In the genomic region with DNA sequence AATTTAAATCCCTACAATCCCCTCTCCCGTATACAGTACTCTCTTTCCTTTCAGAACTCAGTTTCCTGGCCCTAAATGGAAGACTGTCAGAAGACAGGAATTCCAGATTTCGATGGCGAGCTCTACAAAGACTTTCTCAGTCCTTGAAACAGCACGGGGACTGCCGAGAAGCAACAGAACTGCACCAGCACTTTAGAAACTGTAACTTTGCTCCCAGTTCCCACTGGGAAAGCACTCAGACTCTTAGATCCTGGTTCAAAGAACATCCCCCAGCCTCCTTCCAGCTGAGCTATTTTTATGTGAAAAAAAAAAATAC, we compare ENCODE assay signal across 8 cellular contexts. TPM values are rescaled to one million over a fixed set of nuclear protein-coding genes. Genes with fewer than 3 reads are reported as not detected.
DNase-seq lines count a peak whose midpoint lies in the region; ATAC-seq and TF ChIP-seq lines count a peak whose summit lies in the region.

No MANE protein-coding gene starts in this region.

- POLR2A ChIA-PET in SK-N-SH (lab: Yijun Ruan, JAX) = interaction anchor here (6.9 kb wide), 1 partner anchor 63 kb away, joined by 53 read pairs; the partner anchor contains the start of gene RPLP0

- ATAC-seq in SK-N-SH treated with all-trans-retinoic acid at 6 μM for 48 hours = no peak
- no peak for ATAC-seq in HG03108 (IDR thresholded peaks at IDR 0.05; ENCODE audit: unreplicated experiment)
- ATAC-seq in HG03460 (IDR thresholded peaks at IDR 0.05; ENCODE audit: unreplicated experiment) = no peak

- peaks cover 68% of the 10 kb centered on the region for H3K79me2 ChIP-seq in SK-N-SH (ENCODE audit: insufficient read depth)

- H4K20me1 ChIP-seq in SK-N-SH (ENCODE audit: insufficient read depth) = peaks cover 57% of the 10 kb centered on the region

- H3K4me3 ChIP-seq in SK-N-SH (ENCODE audit: low read depth in 2 of 2, low read length in 1 of 2) = peak overlapping the region; percentile 73 to 83; a peak in 3 of 4 replicates
- peak overlapping the region in 1 of 3 donors; percentile 73 for H3K4me3 ChIP-seq in liver (ENCODE audit: low read depth in 1 of 3, low read length in 3 of 3)

- H3K4me1 Mint-ChIP-seq in brain = peaks cover 56% of the 10 kb centered on the region

- TF ChIP-seq RAD21 in SK-N-SH (IDR thresholded peaks at IDR 0.05; ENCODE audit: low read length) = no peak
- no peak for TF ChIP-seq RAD21 in liver (IDR thresholded peaks at IDR 0.05)

- H3K27me3 Mint-ChIP-seq in brain = peaks cover 3% of the 10 kb centered on the region

- no peaks in the 10 kb centered on the region for H3K9me3 ChIP-seq in SK-N-SH
- H3K9me3 ChIP-seq in liver (ENCODE audit: control insufficient read depth in 4 of 4, low read length in 3 of 4) = no peaks in the 10 kb centered on the region

- DNase-seq in SK-N-SH = no peak
- peak; percentile 12 for DNase-seq in superior temporal gyrus (ENCODE audit: extremely low spot score)
- DNase-seq in nucleus accumbens (lab: John Stamatoyannopoulos, UW) = no peak

- no peaks in the 10 kb centered on the region for H3K36me3 Mint-ChIP-seq in brain

- CTCF ChIA-PET in SK-N-SH (lab: Yijun Ruan, JAX) = interaction anchor here (1.0 to 21.5 kb wide), 6 partner anchors 20 to 72 kb away, joined by 3 to 618 read pairs (median 24); partner anchors contain the start of genes RNU4-2 and RPLP0

- H3K27ac Mint-ChIP-seq in brain = peak overlapping the region; percentile 12 to 89 (median 82)

- H3K9ac ChIP-seq in SK-N-SH (peak overlapping the region; percentile 92), liver (ENCODE audit: low read depth in 1 of 2, low read length in 2 of 2) (peak overlapping the region; percentile 28 to 55)

- H3K9me2 ChIP-seq in SK-N-SH = no peaks in the 10 kb centered on the region

- peaks cover 0 to 6% (median 0%) of the 10 kb centered on the region in 5 experiments for H3K9me3 Mint-ChIP-seq in brain

- H3F3A ChIP-seq in SK-N-SH (replicated peaks; ENCODE audit: insufficient read depth) = peaks cover 20% of the 10 kb centered on the region

- H3K4me1 ChIP-seq in SK-N-SH (ENCODE audit: control insufficient read depth in 1 of 2, insufficient read depth in 2 of 2, low read depth in 1 of 2, low read length in 1 of 2) = peaks cover 22 to 33% of the 10 kb centered on the region in 2 experiments; a peak in 3 of 4 replicates
- H3K4me1 ChIP-seq in liver (ENCODE audit: control insufficient read depth in 4 of 4, insufficient read depth in 4 of 4, low read length in 3 of 4) = peaks cover 4 to 48% (median 29%) of the 10 kb centered on the region in 4 donors

- H2AFZ ChIP-seq in SK-N-SH (ENCODE audit: low read depth) = no peak overlapping the region

- H3K36me3 ChIP-seq in SK-N-SH (replicated peaks in 1 of 2; ENCODE audit: control insufficient read depth in 1 of 2, insufficient read depth in 2 of 2, low read length in 1 of 2) (peaks cover 2 to 7% of the 10 kb centered on the region in 2 experiments), liver (ENCODE audit: control insufficient read depth in 4 of 4, insufficient read depth in 3 of 4, low read depth in 1 of 4, low read length in 3 of 4) (no peaks in the 10 kb centered on the region)

- WGBS in SK-N-SH (ENCODE audit: low lambda C conversion rate) = 59% methylated on average over 5 of the region's 5 CpGs
- WGBS in liver = 79% methylated on average over 5 of the region's 5 CpGs

- H3K4me2 ChIP-seq in SK-N-SH = peak overlapping the region; percentile 96

- H3K27me3 ChIP-seq in SK-N-SH (ENCODE audit: insufficient read depth) (no peaks in the 10 kb centered on the region), liver (ENCODE audit: control insufficient read depth in 4 of 4, insufficient read depth in 4 of 4, low read length in 3 of 4) (no peaks in the 10 kb centered on the region)

- peak overlapping the region; percentile 86 to 92 (median 91) for H3K4me3 Mint-ChIP-seq in brain

- H3K27ac ChIP-seq in SK-N-SH (ENCODE audit: low read depth in 2 of 2, low read length in 1 of 2) = peak overlapping the region in 1 of 2 experiments; percentile 57; a peak in 2 of 4 replicates
- H3K27ac ChIP-seq in liver (ENCODE audit: low read depth in 1 of 2, low read length in 2 of 2) = peak overlapping the region; percentile 67 to 84

- TF ChIP-seq EP300 in SK-N-SH (IDR thresholded peaks at IDR 0.05; ENCODE audit: borderline replicate concordance in 1 of 2, low read depth in 1 of 2, low read length in 1 of 2) = no peak

- TF ChIP-seq CTCF in SK-N-SH (IDR thresholded peaks at IDR 0.05) = no peak
- TF ChIP-seq CTCF in brain (conservative IDR thresholded peaks at IDR 0.05) = no peak
- TF ChIP-seq CTCF in liver (IDR thresholded peaks at IDR 0.05; ENCODE audit: low read depth, low read length, missing input control) = no peak

TF ChIP-seq in SK-N-SH, 30 proteins besides CTCF, POLR2A, EP300 and RAD21 (continues in another document):
- TF ChIP-seq, protein P1, sequence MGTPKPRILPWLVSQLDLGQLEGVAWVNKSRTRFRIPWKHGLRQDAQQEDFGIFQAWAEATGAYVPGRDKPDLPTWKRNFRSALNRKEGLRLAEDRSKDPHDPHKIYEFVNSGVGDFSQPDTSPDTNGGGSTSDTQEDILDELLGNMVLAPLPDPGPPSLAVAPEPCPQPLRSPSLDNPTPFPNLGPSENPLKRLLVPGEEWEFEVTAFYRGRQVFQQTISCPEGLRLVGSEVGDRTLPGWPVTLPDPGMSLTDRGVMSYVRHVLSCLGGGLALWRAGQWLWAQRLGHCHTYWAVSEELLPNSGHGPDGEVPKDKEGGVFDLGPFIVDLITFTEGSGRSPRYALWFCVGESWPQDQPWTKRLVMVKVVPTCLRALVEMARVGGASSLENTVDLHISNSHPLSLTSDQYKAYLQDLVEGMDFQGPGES (IDR thresholded peaks at IDR 0.05; ENCODE audit: low read depth, low read length) = no peak
- TF ChIP-seq RFX5 (IDR thresholded peaks at IDR 0.05; ENCODE audit: low read length) = no peak

TF ChIP-seq in SK-N-SH treated with all-trans-retinoic acid at 6 μM for 48 hours, 23 proteins besides CTCF, POLR2A, EP300 and RAD21 (continues in another document):
- TF ChIP-seq BACH2 (CRISPR knock-in tag; IDR thresholded peaks at IDR 0.05; ENCODE audit: borderline replicate concordance) (no peak), ZFP3 (CRISPR knock-in tag; IDR thresholded peaks at IDR 0.05) (no peak)
- TF ChIP-seq, protein P2, sequence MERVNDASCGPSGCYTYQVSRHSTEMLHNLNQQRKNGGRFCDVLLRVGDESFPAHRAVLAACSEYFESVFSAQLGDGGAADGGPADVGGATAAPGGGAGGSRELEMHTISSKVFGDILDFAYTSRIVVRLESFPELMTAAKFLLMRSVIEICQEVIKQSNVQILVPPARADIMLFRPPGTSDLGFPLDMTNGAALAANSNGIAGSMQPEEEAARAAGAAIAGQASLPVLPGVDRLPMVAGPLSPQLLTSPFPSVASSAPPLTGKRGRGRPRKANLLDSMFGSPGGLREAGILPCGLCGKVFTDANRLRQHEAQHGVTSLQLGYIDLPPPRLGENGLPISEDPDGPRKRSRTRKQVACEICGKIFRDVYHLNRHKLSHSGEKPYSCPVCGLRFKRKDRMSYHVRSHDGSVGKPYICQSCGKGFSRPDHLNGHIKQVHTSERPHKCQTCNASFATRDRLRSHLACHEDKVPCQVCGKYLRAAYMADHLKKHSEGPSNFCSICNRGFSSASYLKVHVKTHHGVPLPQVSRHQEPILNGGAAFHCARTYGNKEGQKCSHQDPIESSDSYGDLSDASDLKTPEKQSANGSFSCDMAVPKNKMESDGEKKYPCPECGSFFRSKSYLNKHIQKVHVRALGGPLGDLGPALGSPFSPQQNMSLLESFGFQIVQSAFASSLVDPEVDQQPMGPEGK (CRISPR knock-in tag; IDR thresholded peaks at IDR 0.05; ENCODE audit: borderline replicate concordance) = no peak

RNA-seq across cellular contexts. Expression of gene PXN, which starts 1.8 kb away (rescaled TPM):
- polyA plus RNA-seq in SK-N-SH (2012; rRNA removed) (63.0 and 89.0 TPM in 2 replicates), brain (ENCODE audit: insufficient read depth, low read depth, low replicate concordance) (60.2 TPM), liver (10 to 100 TPM; 12.0 to 12.6 TPM)
- 56.9 and 70.1 TPM in 2 replicates for polyA plus RNA-seq in SK-N-SH (2012; cell fraction: cytosol; rRNA removed)
- 269 and 301 TPM in 2 replicates for polyA plus RNA-seq in SK-N-SH (2012; cell fraction: nucleus; rRNA removed)
- 10 to 100 TPM in 1 of 2 donors, 1 to 10 TPM in 1; 6.0 to 13.1 TPM for total RNA-seq in liver

RNA-seq across cellular contexts. Expression of gene RNU4-2, which starts 28.0 kb away (rescaled TPM):
- polyA plus RNA-seq in SK-N-SH (2012; rRNA removed) (not detected in 2 replicates), brain (ENCODE audit: insufficient read depth, low read depth, low replicate concordance) (not detected), liver (10 to 100 TPM in 1 of 2 donors, not detected in 1; 82.7 TPM)
- polyA plus RNA-seq in SK-N-SH (2012; cell fraction: cytosol; rRNA removed) = not detected in 2 replicates
- not detected in 2 replicates for polyA plus RNA-seq in SK-N-SH (2012; cell fraction: nucleus; rRNA removed)
- under 1 TPM; under 0.01 TPM for total RNA-seq in liver

RNA-seq across cellular contexts. Expression of gene RNU4-1, which starts 29.4 kb away (rescaled TPM):
- polyA plus RNA-seq in SK-N-SH (2012; rRNA removed) = not detected in 2 replicates
- not detected in 2 replicates for polyA plus RNA-seq in SK-N-SH (2012; cell fraction: cytosol; rRNA removed)
- not detected in 2 replicates for polyA plus RNA-seq in SK-N-SH (2012; cell fraction: nucleus; rRNA removed)
- polyA plus RNA-seq in brain (ENCODE audit: insufficient read depth, low read depth, low replicate concordance) = not detected
- total RNA-seq in liver = under 1 TPM; under 0.01 TPM
- polyA plus RNA-seq in liver = 10 to 100 TPM in 1 of 2 donors, not detected in 1; 26.0 TPM

RNA-seq across cellular contexts. Expression of gene SIRT4, which starts 38.4 kb away (rescaled TPM):
- polyA plus RNA-seq in SK-N-SH (2012; rRNA removed) = 1.1 and 1.4 TPM in 2 replicates
- 1.4 and 1.6 TPM in 2 replicates for polyA plus RNA-seq in SK-N-SH (2012; cell fraction: cytosol; rRNA removed)
- polyA plus RNA-seq in SK-N-SH (2012; cell fraction: nucleus; rRNA removed) = 1.4 and 1.5 TPM in 2 replicates
- 2.0 TPM for polyA plus RNA-seq in brain (ENCODE audit: insufficient read depth, low read depth, low replicate concordance)
- 1 to 10 TPM; 1.6 to 2.3 TPM for total RNA-seq in liver
- 1 to 10 TPM; 1.6 to 4.2 TPM for polyA plus RNA-seq in liver
